Comparison of ENCODE assay signal across 8 cellular contexts in genomic region chr18:29874519-29875098, GRCh38.
A peak's percentile ranks its signal among the peaks of the same experiment; 100 is the strongest.
DNase-seq lines count a peak whose midpoint lies in the region; ATAC-seq and TF ChIP-seq lines count a peak whose summit lies in the region.

No MANE protein-coding gene starts in this region.

- intact Hi-C loops in stomach (cut with DNase I; ENCODE audit: low total_unique reads): no loop called here

- no peak overlapping the region for H3K4me3 ChIP-seq in stomach

- H3K27ac ChIP-seq in stomach: no peak overlapping the region

- peak; percentile 41 for TF ChIP-seq CTCF in GM10248 (IDR thresholded peaks at IDR 0.05; ENCODE audit: control extremely low read depth, extremely low read depth, low read depth, missing control alignments)
- peak in 2 of 7 experiments; percentile 30 to 32 for TF ChIP-seq CTCF in stomach (IDR thresholded peaks at IDR 0.05)

- H3K9me3 ChIP-seq in stomach: peaks cover 0 to 8% (median 3%) of the 10 kb centered on the region in 4 donors

- POLR2A ChIA-PET in GM10248 (lab: Yijun Ruan, JAX): no interaction called here

- in situ Hi-C loops in KBM-7 (cut with MboI; ENCODE audit: low pct_unique_long_range_greater_than_20kb, low sequenced_read_pairs): no loop called here

- no peak for TF ChIP-seq POLR2A in stomach (IDR thresholded peaks at IDR 0.05)

- 75 to 87% (median 80%) methylated on average over 3 of the region's 3 CpGs for WGBS in stomach, 5 donors

- no peak for TF ChIP-seq EP300 in stomach (IDR thresholded peaks at IDR 0.05)

- CTCF ChIA-PET in GM10248 (lab: Yijun Ruan, JAX): interaction anchor here (0.7 to 6.8 kb wide), 21 partner anchors 9 to 1848 kb away, joined by 3 to 47 read pairs (median 4); no protein-coding TSS in a partner anchor

- H3K27me3 ChIP-seq in stomach: no peaks in the 10 kb centered on the region

- no peaks in the 10 kb centered on the region for H3K36me3 ChIP-seq in stomach

- peak; percentile 4 for DNase-seq in GM10248 (ENCODE audit: extremely low spot score)
- peak; percentile 43 for DNase-seq in KBM-7
- DNase-seq in SKM-1 treated with dmso at 0.1 percent for 144 hours (lab: John Stamatoyannopoulos, UW; ENCODE audit: unreplicated experiment): peak; percentile 36
- peak; percentile 55 for DNase-seq in islet precursor cell
- no peak for DNase-seq in stomach

- H3K4me1 ChIP-seq in stomach: no peaks in the 10 kb centered on the region

- ATAC-seq in GM21786 (IDR thresholded peaks at IDR 0.05; ENCODE audit: unreplicated experiment) (no peak), GM21576 (IDR thresholded peaks at IDR 0.05; ENCODE audit: unreplicated experiment) (no peak), GM18858 (IDR thresholded peaks at IDR 0.05; ENCODE audit: unreplicated experiment) (no peak)
